In the genomic region with DNA sequence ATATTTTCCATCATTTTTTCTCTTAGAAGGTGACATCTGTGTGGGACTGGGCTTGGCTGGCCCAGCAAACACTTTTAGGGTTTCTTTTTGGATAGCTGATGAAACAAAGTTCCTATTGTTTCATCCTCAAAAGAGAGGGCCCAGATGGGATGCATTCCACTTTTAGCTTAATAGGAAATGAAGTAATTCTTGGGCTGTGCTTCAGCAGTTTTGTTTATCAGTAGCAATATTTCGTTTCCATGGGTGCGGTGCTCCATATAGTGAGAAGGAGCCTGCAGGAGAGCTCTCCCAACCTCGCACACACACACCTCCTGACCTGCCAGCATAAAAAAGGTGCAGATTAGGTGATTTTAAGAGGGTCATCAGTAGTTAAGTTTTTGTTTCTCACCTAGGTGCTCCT, we compare ENCODE assay signal across 1 cellular context.
TF ChIP-seq lines count a peak whose summit lies in the region.

No MANE protein-coding gene starts in this region.

TF ChIP-seq in SK-N-SH, 30 proteins besides CTCF, POLR2A, EP300 and RAD21 (continued from another document):
- TF ChIP-seq, protein P1, sequence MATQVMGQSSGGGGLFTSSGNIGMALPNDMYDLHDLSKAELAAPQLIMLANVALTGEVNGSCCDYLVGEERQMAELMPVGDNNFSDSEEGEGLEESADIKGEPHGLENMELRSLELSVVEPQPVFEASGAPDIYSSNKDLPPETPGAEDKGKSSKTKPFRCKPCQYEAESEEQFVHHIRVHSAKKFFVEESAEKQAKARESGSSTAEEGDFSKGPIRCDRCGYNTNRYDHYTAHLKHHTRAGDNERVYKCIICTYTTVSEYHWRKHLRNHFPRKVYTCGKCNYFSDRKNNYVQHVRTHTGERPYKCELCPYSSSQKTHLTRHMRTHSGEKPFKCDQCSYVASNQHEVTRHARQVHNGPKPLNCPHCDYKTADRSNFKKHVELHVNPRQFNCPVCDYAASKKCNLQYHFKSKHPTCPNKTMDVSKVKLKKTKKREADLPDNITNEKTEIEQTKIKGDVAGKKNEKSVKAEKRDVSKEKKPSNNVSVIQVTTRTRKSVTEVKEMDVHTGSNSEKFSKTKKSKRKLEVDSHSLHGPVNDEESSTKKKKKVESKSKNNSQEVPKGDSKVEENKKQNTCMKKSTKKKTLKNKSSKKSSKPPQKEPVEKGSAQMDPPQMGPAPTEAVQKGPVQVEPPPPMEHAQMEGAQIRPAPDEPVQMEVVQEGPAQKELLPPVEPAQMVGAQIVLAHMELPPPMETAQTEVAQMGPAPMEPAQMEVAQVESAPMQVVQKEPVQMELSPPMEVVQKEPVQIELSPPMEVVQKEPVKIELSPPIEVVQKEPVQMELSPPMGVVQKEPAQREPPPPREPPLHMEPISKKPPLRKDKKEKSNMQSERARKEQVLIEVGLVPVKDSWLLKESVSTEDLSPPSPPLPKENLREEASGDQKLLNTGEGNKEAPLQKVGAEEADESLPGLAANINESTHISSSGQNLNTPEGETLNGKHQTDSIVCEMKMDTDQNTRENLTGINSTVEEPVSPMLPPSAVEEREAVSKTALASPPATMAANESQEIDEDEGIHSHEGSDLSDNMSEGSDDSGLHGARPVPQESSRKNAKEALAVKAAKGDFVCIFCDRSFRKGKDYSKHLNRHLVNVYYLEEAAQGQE (IDR thresholded peaks at IDR 0.05; ENCODE audit: low read depth, low read length): no peak
- no peak for TF ChIP-seq FOXM1 (IDR thresholded peaks at IDR 0.05; ENCODE audit: low read depth)
